ENCODE assay signal across 12 cellular contexts in genomic region chr5:159095882-159096554, GRCh38. TPM values are rescaled to one million over a fixed set of nuclear protein-coding genes. Genes with fewer than 3 reads are reported as not detected.
DNase-seq lines count a peak whose midpoint lies in the region; ATAC-seq and TF ChIP-seq lines count a peak whose summit lies in the region.
"Had no signal": no experiment of that assay in that cellular context is flagged by ENCODE, and none has a peak within 500 bp of the region (broad histone marks: within the 10 kb centered on the region; RNA-seq: fewer than 3 reads in every experiment).

No MANE protein-coding gene starts in this region.

- no peaks in the 10 kb centered on the region for H3K9me3 Mint-ChIP-seq in nephron

- H3K9me3 ChIP-seq in heart right ventricle (no peaks in the 10 kb centered on the region), upper lobe of right lung (no peaks in the 10 kb centered on the region)

- peak overlapping the region; percentile 90 to 97 (median 93) for H3K4me3 Mint-ChIP-seq in nephron
- H3K4me3 Mint-ChIP-seq: immature natural killer cell had no signal

- TF ChIP-seq CTCF in heart right ventricle (IDR thresholded peaks at IDR 0.05) (no peak), dorsolateral prefrontal cortex (IDR thresholded peaks at IDR 0.05 in 54 of 56, conservative IDR thresholded peaks at IDR 0.05 in 2 of 56; ENCODE audit: low read depth in 1 of 56, partially characterized antibody in 56 of 56) (no peak), nephron (IDR thresholded peaks at IDR 0.05; ENCODE audit: unreplicated experiment in 3 of 3) (no peak), upper lobe of right lung (IDR thresholded peaks at IDR 0.05) (no peak)

- peak overlapping the region; percentile 51 to 78 (median 67) for H3K4me3 ChIP-seq in heart right ventricle
- H3K4me3 ChIP-seq in dorsolateral prefrontal cortex = peak overlapping the region in 35 of 59 donors; percentile 3 to 76 (median 62)
- H3K4me3 ChIP-seq in upper lobe of right lung = peak overlapping the region; percentile 4

- peaks cover 3 to 70% (median 41%) of the 10 kb centered on the region in 9 donors for H3K4me1 ChIP-seq in heart right ventricle
- H3K4me1 ChIP-seq in upper lobe of right lung = peaks cover 17% of the 10 kb centered on the region

- H3K4me1 Mint-ChIP-seq in nephron = peaks cover 54% of the 10 kb centered on the region

- H3K27me3 Mint-ChIP-seq in nephron (ENCODE audit: low read depth) = peaks cover 74% of the 10 kb centered on the region

- peaks cover 0 to 14% (median 0%) of the 10 kb centered on the region in 9 donors for H3K36me3 ChIP-seq in heart right ventricle
- no peaks in the 10 kb centered on the region for H3K36me3 ChIP-seq in upper lobe of right lung

- peak overlapping the region; percentile 94 to 99 (median 98) for H3K27ac Mint-ChIP-seq in nephron
- H3K27ac Mint-ChIP-seq: immature natural killer cell, progenitor cell of endocrine pancreas had no signal

- H3K36me3 Mint-ChIP-seq in nephron (ENCODE audit: low read depth) = peaks cover 24% of the 10 kb centered on the region
- H3K36me3 Mint-ChIP-seq: immature natural killer cell had no signal

- 29 to 52% methylated on average over 27 of the region's 27 CpGs for WGBS in heart right ventricle, 2 donors

- no peak for ATAC-seq in heart right ventricle
- ATAC-seq in left cardiac atrium = no peak
- ATAC-seq in upper lobe of right lung = no peak
- ATAC-seq: PC-3 had no signal

- intact Hi-C loops in heart right ventricle (cut with DNase I) = loop anchor here in 7 of 10 donors (5.0 to 10.0 kb wide), 6 partner anchors 34 to 301 kb away; no protein-coding TSS in a partner anchor
- intact Hi-C loops in left cardiac atrium (cut with DNase I) = loop anchor here in 1 of 2 donors (5.0 to 10.0 kb wide), 2 partner anchors 44 to 221 kb away; no protein-coding TSS in a partner anchor
- intact Hi-C loops in dorsolateral prefrontal cortex (cut with DNase I) = no loop called here
- intact Hi-C loops in upper lobe of right lung (cut with DNase I) = no loop called here

- H3K27me3 ChIP-seq in heart right ventricle (peaks cover 0 to 62% (median 24%) of the 10 kb centered on the region in 7 donors), dorsolateral prefrontal cortex (peaks cover 0 to 85% (median 58%) of the 10 kb centered on the region in 45 donors), upper lobe of right lung (peaks cover 44% of the 10 kb centered on the region)

- H3K27ac ChIP-seq in heart right ventricle (peak overlapping the region; percentile 81 to 96 (median 91)), dorsolateral prefrontal cortex (peak overlapping the region in 31 of 59 donors; percentile 4 to 88 (median 70)), upper lobe of right lung (peak overlapping the region; percentile 67)

- DNase-seq in heart right ventricle = peak in 1 of 2 donors; percentile 20
- no peak for DNase-seq in left cardiac atrium
- DNase-seq in dorsolateral prefrontal cortex = peak in 1 of 10 donors; percentile 17
- DNase-seq in upper lobe of right lung = no peak
- DNase-seq in stimulated activated CD4-positive, alpha-beta T cell treated with anti-CD3 and anti-CD28 coated beads, Interleukin-12 subunit alpha, Interleukin-12 subunit beta, amount 100 ng/mL, for 4 hours = no peak
- DNase-seq in foreskin melanocyte = no peak
- no peak for DNase-seq in T-helper 1 cell
- DNase-seq: immature natural killer cell, NCI-H1417 treated with DMSO at 0.1 percent for 48 hours, PC-3 had no signal

RNA-seq across cellular contexts. Expression of gene EBF1, which starts 3.7 kb away (rescaled TPM):
- total RNA-seq in heart right ventricle (10 to 100 TPM in 6 of 10 donors, 1 to 10 TPM in 4; 8.5 to 16.1 (median 11.0) TPM), left cardiac atrium (10 to 100 TPM; 19.3 to 28.1 TPM), dorsolateral prefrontal cortex (10 to 100 TPM in 11 of 120 experiments, 1 to 10 TPM in 109; 2.0 to 17.9 (median 5.2) TPM), upper lobe of right lung (8.9 TPM)
- polyA plus RNA-seq in heart right ventricle = 10 to 100 TPM in 1 of 2 donors, 1 to 10 TPM in 1; 3.2 to 10.1 TPM
- polyA plus RNA-seq: immature natural killer cell had no signal

Comparison
In these comparisons a context has a peak if more than half of its experiments do, and no peak if none do; other contexts are left out.
1. H3K4me3 ChIP-seq: peak in every context shown above with its lines; median percentile 67 in heart right ventricle; 62 in dorsolateral prefrontal cortex; 4 in upper lobe of right lung.
2. intact Hi-C loops: an anchor here in heart right ventricle (5.0 to 10.0 kb wide); none called in dorsolateral prefrontal cortex and upper lobe of right lung.